Comparison of ENCODE assay signal across 27 cellular contexts in the genomic region with DNA sequence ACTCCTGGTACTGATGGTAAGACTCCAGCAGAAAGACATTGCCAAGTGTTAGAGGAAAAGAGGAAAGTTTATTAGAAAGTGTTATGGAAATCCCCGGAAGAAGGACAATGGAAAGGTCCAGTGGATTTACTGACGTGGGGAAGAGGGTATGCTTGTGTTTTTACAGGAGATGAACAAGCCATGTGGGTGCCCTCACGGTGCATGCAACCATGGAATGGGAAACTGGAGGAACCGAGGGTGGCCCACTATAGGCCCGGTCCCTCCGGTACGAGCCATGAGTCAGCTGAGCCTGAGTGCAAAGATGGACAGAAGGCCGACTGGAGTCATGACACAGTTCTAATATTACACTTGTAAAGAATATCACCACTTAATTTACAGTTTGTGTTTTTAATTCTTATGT.
"Had no signal": no experiment of that assay in that cellular context is flagged by ENCODE, and none has a peak within 500 bp of the region (broad histone marks: within the 10 kb centered on the region; RNA-seq: fewer than 3 reads in every experiment).

No MANE protein-coding gene starts in this region.

- H3K36me3 Mint-ChIP-seq: immature natural killer cell, neural progenitor cell had no signal

- H3K27ac ChIP-seq: left lung, lower lobe of right lung, neural progenitor cell, neutrophil, parathyroid adenoma, right atrium auricular region, right lobe of liver, stomach, testis, thyroid gland, upper lobe of right lung had no signal

- DNase-seq: hypothalamus; immature natural killer cell; kidney; left colon; left lung; lower lobe of right lung; mesenchymal stem cell; naive thymus-derived CD8-positive, alpha-beta T cell; occipital lobe; right lobe of liver; stimulated activated CD4-positive, alpha-beta T cell treated with anti-CD3 and anti-CD28 coated beads, Interleukin-1b, Interleukin-23, amount 100 ng/mL, for 48 hours; stimulated activated CD4-positive, alpha-beta T cell treated with anti-CD3 and anti-CD28 coated beads, Interleukin-2, amount 100 ng/mL, for 48 hours; stimulated activated CD4-positive, alpha-beta T cell treated with anti-CD3 and anti-CD28 coated beads, Interleukin-4, amount 100 ng/mL, for 4 hours; stimulated activated CD8-positive, alpha-beta memory T cell treated with anti-CD3 and anti-CD28 coated beads, Interleukin-4, amount 100 ng/mL, for 48 hours; stimulated activated naive B cell treated with anti-CD40 and anti-IgM and Interleukin-4, amounts not matched to agents 10 μg/mL and 1 μg/mL and 100 μg/mL, for 72 hours; stimulated activated naive CD8-positive, alpha-beta T cell treated with anti-CD3 and anti-CD28 coated beads, Interleukin-15, Interleukin-2, amounts not matched to agents 100 U/mL and 50 U/mL, for 24 hours; stomach; testis; thyroid gland; transverse colon; upper lobe of right lung had no signal

- H3K9me3 ChIP-seq: left lung, lower lobe of right lung, neutrophil, right lobe of liver, stomach, testis, thyroid gland, transverse colon, upper lobe of right lung had no signal

- H3K4me3 Mint-ChIP-seq: immature natural killer cell; naive thymus-derived CD8-positive, alpha-beta T cell; nephron; neural progenitor cell; stimulated activated naive B cell treated with anti-CD40 and anti-IgM and Interleukin-4, amounts not matched to agents 10 μg/mL and 1 μg/mL and 100 μg/mL, for 72 hours had no signal

- H3K4me1 Mint-ChIP-seq: immature natural killer cell; naive thymus-derived CD8-positive, alpha-beta T cell; stimulated activated naive B cell treated with anti-CD40 and anti-IgM and Interleukin-4, amounts not matched to agents 10 μg/mL and 1 μg/mL and 100 μg/mL, for 72 hours had no signal

- H2AFZ ChIP-seq: neural progenitor cell, parathyroid adenoma had no signal

- H3K4me1 ChIP-seq: left lung, lower lobe of right lung, parathyroid adenoma, right atrium auricular region, right lobe of liver, testis, upper lobe of right lung had no signal

- H3K4me2 ChIP-seq: neural progenitor cell, smooth muscle cell had no signal

- H3K27me3 Mint-ChIP-seq: naive thymus-derived CD8-positive, alpha-beta T cell; stimulated activated naive B cell treated with anti-CD40 and anti-IgM and Interleukin-4, amounts not matched to agents 10 μg/mL and 1 μg/mL and 100 μg/mL, for 72 hours had no signal

- H3K4me3 ChIP-seq: left lung, lower lobe of right lung, neural progenitor cell, right atrium auricular region, right lobe of liver, smooth muscle cell, stomach, testis, thyroid gland, transverse colon, upper lobe of right lung had no signal

- H3K27ac Mint-ChIP-seq: immature natural killer cell; naive thymus-derived CD8-positive, alpha-beta T cell; neural progenitor cell; stimulated activated naive B cell treated with anti-CD40 and anti-IgM and Interleukin-4, amounts not matched to agents 10 μg/mL and 1 μg/mL and 100 μg/mL, for 72 hours had no signal

- H3K79me2 ChIP-seq: parathyroid adenoma had no signal

- ATAC-seq: left lung; lower lobe of right lung; naive thymus-derived CD8-positive, alpha-beta T cell; right lobe of liver; stimulated activated naive B cell treated with anti-CD40 and anti-IgM and Interleukin-4, amounts not matched to agents 10 μg/mL and 1 μg/mL and 100 μg/mL, for 72 hours; stimulated activated naive CD8-positive, alpha-beta T cell treated with anti-CD3 and anti-CD28 coated beads, Interleukin-15, Interleukin-2, amounts not matched to agents 100 U/mL and 50 U/mL, for 24 hours; upper lobe of right lung had no signal

- H3K9me3 Mint-ChIP-seq: neural progenitor cell; stimulated activated naive B cell treated with anti-CD40 and anti-IgM and Interleukin-4, amounts not matched to agents 10 μg/mL and 1 μg/mL and 100 μg/mL, for 72 hours had no signal

- H3K36me3 ChIP-seq: left lung, lower lobe of right lung, neural progenitor cell, neutrophil, right atrium auricular region, right lobe of liver, stomach, thyroid gland, transverse colon, upper lobe of right lung had no signal

- H3K27me3 ChIP-seq: left lung, neural progenitor cell, neutrophil, right atrium auricular region, right lobe of liver, stomach, testis, thyroid gland, transverse colon, upper lobe of right lung had no signal
